ENCODE assay signal across 1 cellular context in genomic region chr21:45287438-45288391, GRCh38.
A peak's percentile ranks its signal among the peaks of the same experiment; 100 is the strongest.
TF ChIP-seq lines count a peak whose summit lies in the region.

Gene POFUT2, minus strand, starts transcription at chr21:45287895. Its CDS starts 24 bp downstream, at chr21:45287871.

TF ChIP-seq in K562, 482 proteins besides CTCF, POLR2A, EP300 and RAD21 (continued from another document and continues in another):
- TF ChIP-seq SREBF1 (IDR thresholded peaks at IDR 0.05; ENCODE audit: borderline replicate concordance, low read depth, low read length) (peak; percentile 24; the same call in 1 of the 2 replicates), SP1 (CRISPR knock-in tag; IDR thresholded peaks at IDR 0.05) (peak; percentile 92), HMG20B (CRISPR knock-in tag; IDR thresholded peaks at IDR 0.05) (no peak), BMI1 (IDR thresholded peaks at IDR 0.05; ENCODE audit: low read length) (peak; percentile 97), ZNF197 (CRISPR knock-in tag; IDR thresholded peaks at IDR 0.05; ENCODE audit: low read depth) (no peak), TAL1 (IDR thresholded peaks at IDR 0.05) (no peak), CREB1 (IDR thresholded peaks at IDR 0.05) (peak; percentile 68), CREB1 (CRISPR knock-in tag; IDR thresholded peaks at IDR 0.05) (peak; percentile 89), ZNF134 (CRISPR knock-in tag; conservative IDR thresholded peaks at IDR 0.05) (no peak), MITF (IDR thresholded peaks at IDR 0.05) (no peak), ZNF280A (IDR thresholded peaks at IDR 0.05; ENCODE audit: low read depth, partially characterized antibody) (no peak), PRPF4 (IDR thresholded peaks at IDR 0.05; ENCODE audit: insufficient read depth, low read depth, low read length, poor library complexity, severe bottlenecking) (no peak), ZBTB40 (IDR thresholded peaks at IDR 0.05) (peak; percentile 95), ZBTB40 (CRISPR knock-in tag; IDR thresholded peaks at IDR 0.05) (no peak), TCF7L2 (IDR thresholded peaks at IDR 0.05; ENCODE audit: low read depth, low read length) (no peak), BRD9 (IDR thresholded peaks at IDR 0.05; ENCODE audit: low read depth, partially characterized antibody) (no peak), THRAP3 (IDR thresholded peaks at IDR 0.05; ENCODE audit: borderline replicate concordance) (no peak), THAP12 (CRISPR knock-in tag; IDR thresholded peaks at IDR 0.05) (peak; percentile 62; the same call in 1 of the 2 replicates), CC2D1A (IDR thresholded peaks at IDR 0.05) (no peak), STAT5B (CRISPR knock-in tag; IDR thresholded peaks at IDR 0.05) (no peak), HCFC1 (IDR thresholded peaks at IDR 0.05; ENCODE audit: low read depth, low read length) (peak; percentile 64), KLF10 (CRISPR knock-in tag; IDR thresholded peaks at IDR 0.05) (no peak), JUND (IDR thresholded peaks at IDR 0.05; ENCODE audit: borderline replicate concordance, low read depth, low read length) (peak; percentile 45; the same call in 1 of the 2 replicates), JUND (tag; IDR thresholded peaks at IDR 0.05; ENCODE audit: borderline replicate concordance, low read depth, low read length) (no peak; the same call in 2 of the 3 replicates), TAF7 (tag; IDR thresholded peaks at IDR 0.05) (0 out of 2 replicates have a peak, but pooled peaks have one; percentile 42), ZNF280B (CRISPR knock-in tag; IDR thresholded peaks at IDR 0.05) (no peak), MGA (IDR thresholded peaks at IDR 0.05) (no peak), HDAC2 (IDR thresholded peaks at IDR 0.05) (no peak)
